22 cellular contexts compared by ENCODE assay signal in genomic region chr20:51223163-51223562, GRCh38.
DNase-seq lines count a peak whose midpoint lies in the region; ATAC-seq, FAIRE-seq and TF ChIP-seq lines count a peak whose summit lies in the region.
"Had no signal": no experiment of that assay in that cellular context is flagged by ENCODE, and none has a peak within 500 bp of the region (broad histone marks: within the 10 kb centered on the region; RNA-seq: fewer than 3 reads in every experiment).

No MANE protein-coding gene starts in this region.

- H3K79me1 ChIP-seq in H1 (ENCODE audit: low read depth, low read length) (no peaks in the 10 kb centered on the region), mesendoderm (ENCODE audit: low read length) (no peaks in the 10 kb centered on the region)

- H4K20me1 ChIP-seq in GM23338 (replicated peaks; ENCODE audit: insufficient read depth) (no peaks in the 10 kb centered on the region), H1 (replicated peaks in 1 of 2; ENCODE audit: control insufficient read depth in 1 of 2, insufficient read depth in 2 of 2, low read length in 2 of 2) (no peaks in the 10 kb centered on the region)
- H4K20me1 ChIP-seq: BLaER1 had no signal

- 0 out of 2 replicates have a peak overlapping the region, but pooled peaks have one; percentile 1 for H2AFZ ChIP-seq in GM23338
- no peak overlapping the region for H2AFZ ChIP-seq in H1 (ENCODE audit: low read length)
- peak overlapping the region; percentile 55 for H2AFZ ChIP-seq in neuron (ENCODE audit: low read depth, low read length)

- no peak overlapping the region for H2BK5ac ChIP-seq in H1 (ENCODE audit: low read depth, low read length)
- no peak overlapping the region for H2BK5ac ChIP-seq in mesendoderm (ENCODE audit: low read length)

- no peak overlapping the region for H3K9ac ChIP-seq in H1 (replicated peaks in 1 of 4; ENCODE audit: extremely low read depth in 1 of 4, low read depth in 3 of 4, low read length in 3 of 4)
- H3K9ac ChIP-seq in mesendoderm (ENCODE audit: low read length): no peak overlapping the region
- H3K9ac ChIP-seq: BLaER1 had no signal

- POLR2A ChIA-PET in H1 (lab: Charles Lee; ENCODE audit: partially characterized antibody): interaction anchor here (1.1 to 2.4 kb wide), 6 partner anchors 10 to 84 kb away, joined by 3 to 13 read pairs (median 6); no protein-coding TSS in a partner anchor

- H3K56ac ChIP-seq in H1 (replicated peaks; ENCODE audit: insufficient read length, low read depth, low read length) (no peak overlapping the region), mesendoderm (ENCODE audit: low read length) (peak overlapping the region; percentile 40)

- H3K27me3 ChIP-seq in GM23338 (ENCODE audit: insufficient read depth) (peaks cover 7% of the 10 kb centered on the region), H1 (replicated peaks in 1 of 4; ENCODE audit: control insufficient read depth in 3 of 4, extremely low read depth in 1 of 4, insufficient read depth in 3 of 4, low read length in 3 of 4) (peaks cover 0 to 6% (median under 1%) of the 10 kb centered on the region in 4 experiments; a peak in 3 of 7 replicates), mesendoderm (ENCODE audit: insufficient read depth, low read length, poor library complexity) (no peaks in the 10 kb centered on the region), neuron (ENCODE audit: insufficient read depth, low read length) (no peaks in the 10 kb centered on the region)

- no peak for TF ChIP-seq EP300 in H1 (IDR thresholded peaks at IDR 0.05; ENCODE audit: borderline replicate concordance in 1 of 2, low read depth in 2 of 2, low read length in 2 of 2)

- TF ChIP-seq POLR2A in H1 (IDR thresholded peaks at IDR 0.05; ENCODE audit: control extremely low read depth in 1 of 2, low read depth in 2 of 2, low read length in 2 of 2) (no peak), erythroblast (IDR thresholded peaks at IDR 0.05; ENCODE audit: low read length) (no peak)

- H3K4me1 ChIP-seq in GM23338 (ENCODE audit: insufficient read depth): peaks cover 32% of the 10 kb centered on the region
- peaks cover 2 to 11% (median 3%) of the 10 kb centered on the region in 4 experiments; a peak in 5 of 7 replicates for H3K4me1 ChIP-seq in H1 (replicated peaks in 1 of 4; ENCODE audit: control insufficient read depth in 3 of 4, insufficient read depth in 4 of 4, low read length in 3 of 4)
- H3K4me1 ChIP-seq in mesendoderm (ENCODE audit: control insufficient read depth, low read depth, low read length): peaks cover 19% of the 10 kb centered on the region
- peaks cover 24% of the 10 kb centered on the region for H3K4me1 ChIP-seq in neuron (ENCODE audit: insufficient read depth, low read length)
- H3K4me1 ChIP-seq: BLaER1 had no signal

- H3K4me2 ChIP-seq in GM23338 (no peak overlapping the region), H1 (ENCODE audit: insufficient read depth in 1 of 2, low read depth in 2 of 2, low read length in 2 of 2) (no peak overlapping the region; a peak in 1 of 4 replicates), mesendoderm (ENCODE audit: low read length) (no peak overlapping the region)
- H3K4me2 ChIP-seq: BLaER1 had no signal

- H4K91ac ChIP-seq in H1 (replicated peaks; ENCODE audit: insufficient read length, low read length): no peak overlapping the region

- H3K27ac Mint-ChIP-seq in GM23338: no peak overlapping the region
- H3K27ac Mint-ChIP-seq: B cell; CD4-positive, CD25-positive, alpha-beta regulatory T cell; CD8-positive, alpha-beta T cell had no signal

- H3K14ac ChIP-seq in H1 (ENCODE audit: insufficient read length): no peak overlapping the region

- no peaks in the 10 kb centered on the region for H3K79me2 ChIP-seq in GM23338 (replicated peaks; ENCODE audit: insufficient read depth)
- no peaks in the 10 kb centered on the region for H3K79me2 ChIP-seq in H1 (ENCODE audit: control insufficient read depth in 1 of 2, insufficient read depth in 2 of 2, low read length in 2 of 2)
- no peaks in the 10 kb centered on the region for H3K79me2 ChIP-seq in mesendoderm (ENCODE audit: control insufficient read depth, insufficient read depth, low read length)

- peaks cover 22% of the 10 kb centered on the region for H3K9me3 Mint-ChIP-seq in GM23338
- H3K9me3 Mint-ChIP-seq: CD8-positive, alpha-beta T cell had no signal

- H3K18ac ChIP-seq in H1 (ENCODE audit: extremely low read depth, low read length) (no peak overlapping the region), mesendoderm (ENCODE audit: low read length) (no peak overlapping the region)

- no peaks in the 10 kb centered on the region for H3K36me3 ChIP-seq in GM23338 (ENCODE audit: insufficient read depth)
- H3K36me3 ChIP-seq in H1 (ENCODE audit: control insufficient read depth in 2 of 4, insufficient read depth in 4 of 4, low read length in 3 of 4): no peaks in the 10 kb centered on the region
- no peaks in the 10 kb centered on the region for H3K36me3 ChIP-seq in mesendoderm (ENCODE audit: control insufficient read depth, insufficient read depth, low read length)
- no peaks in the 10 kb centered on the region for H3K36me3 ChIP-seq in neuron (ENCODE audit: insufficient read depth, low read length)
- H3K36me3 ChIP-seq: BLaER1 had no signal

- ATAC-seq in GM23338: no peak
- ATAC-seq: CD8-positive, alpha-beta T cell had no signal

- H3K23ac ChIP-seq in H1 (ENCODE audit: insufficient read length): no peak overlapping the region
- no peak overlapping the region for H3K23ac ChIP-seq in mesendoderm (ENCODE audit: low read length)

- H3K4me3 ChIP-seq in GM23338: no peak overlapping the region
- no peak overlapping the region for H3K4me3 ChIP-seq in H1 (ENCODE audit: extremely low read depth in 1 of 4, insufficient read depth in 2 of 4, low read depth in 3 of 4, low read length in 4 of 4)
- no peak overlapping the region for H3K4me3 ChIP-seq in mesendoderm (ENCODE audit: low read length)
- no peak overlapping the region for H3K4me3 ChIP-seq in neuron (ENCODE audit: low read length)
- H3K4me3 ChIP-seq: BLaER1 had no signal

- no peak for FAIRE-seq in H1 (lab: Jason Lieb, UNC)
- FAIRE-seq: A204.1, G401.6, GM12892 had no signal

- H3K4me1 Mint-ChIP-seq in GM23338: peaks cover 33% of the 10 kb centered on the region

- H2BK20ac ChIP-seq in H1 (ENCODE audit: low read length): no peak overlapping the region

- H3K27ac ChIP-seq in GM23338 (ENCODE audit: low read depth) (no peak overlapping the region), H1 (ENCODE audit: low read depth, low read length) (no peak overlapping the region), mesendoderm (ENCODE audit: low read depth, low read length) (peak overlapping the region; percentile 16)
- H3K27ac ChIP-seq: 22Rv1, BLaER1 had no signal

- no peak overlapping the region for H3K4me3 Mint-ChIP-seq in GM23338
- H3K4me3 Mint-ChIP-seq: B cell; CD4-positive, CD25-positive, alpha-beta regulatory T cell; CD8-positive, alpha-beta T cell had no signal

- H2BK12ac ChIP-seq in H1 (ENCODE audit: low read depth, low read length): peak overlapping the region; percentile 4; the same call in 1 of the 2 replicates

- H3K9me3 ChIP-seq in H1 (ENCODE audit: insufficient read depth in 2 of 2, low read depth in 1 of 2, low read length in 1 of 2): peaks cover 0 to under 1% of the 10 kb centered on the region in 2 experiments; a peak in 1 of 4 replicates
- H3K9me3 ChIP-seq in neuron (ENCODE audit: low read length): peaks cover 2% of the 10 kb centered on the region

- H2BK15ac ChIP-seq in H1 (ENCODE audit: low read length) (no peak overlapping the region), mesendoderm (replicated peaks; ENCODE audit: low read depth) (no peak overlapping the region)

- H2AK5ac ChIP-seq in H1 (ENCODE audit: low read depth, low read length) (no peak overlapping the region), mesendoderm (ENCODE audit: low read length) (no peak overlapping the region)

- TF ChIP-seq CTCF in GM23338 (conservative IDR thresholded peaks at IDR 0.05; ENCODE audit: low read depth in 2 of 2) (no peak), H1 (IDR thresholded peaks at IDR 0.05; ENCODE audit: control extremely low read depth in 1 of 3, insufficient read depth in 1 of 3, low read depth in 1 of 3, low read length in 3 of 3) (no peak)

- H2BK120ac ChIP-seq in H1 (replicated peaks; ENCODE audit: low read depth, low read length) (no peak overlapping the region), mesendoderm (ENCODE audit: low read depth, low read length) (no peak overlapping the region)

- H4K8ac ChIP-seq in H1 (ENCODE audit: extremely low read depth, insufficient read depth, low read length): no peak overlapping the region
- H4K8ac ChIP-seq in mesendoderm (ENCODE audit: low read depth, low read length): no peak overlapping the region

- H4K5ac ChIP-seq in H1 (ENCODE audit: insufficient read length, low read depth, low read length) (no peak overlapping the region), mesendoderm (ENCODE audit: low read length) (no peak overlapping the region)

- H3K36me3 Mint-ChIP-seq in GM23338 (ENCODE audit: low read depth): peaks cover 9% of the 10 kb centered on the region; the same call in 2 of the 3 replicates
- H3K36me3 Mint-ChIP-seq: CD4-positive, CD25-positive, alpha-beta regulatory T cell; CD8-positive, alpha-beta T cell had no signal

- 79% methylated on average over 8 of the region's 8 CpGs; no CpG with 5 or more reads in 1 of the 2 experiments for WGBS in H1 (ENCODE audit: extremely low coverage in 1 of 2, insufficient coverage in 1 of 2, insufficient read length in 1 of 2, insufficient replicate concordance in 2 of 2, low coverage in 1 of 2, low lambda C conversion rate in 2 of 2, missing lambda C conversion rate in 1 of 2), 2 experiments
- no CpG with 5 or more reads among the region's 8 CpGs for WGBS in mesendoderm (ENCODE audit: extremely low coverage, insufficient coverage, low lambda C conversion rate)

- TF ChIP-seq RAD21 in H1 (IDR thresholded peaks at IDR 0.05 in 1 of 2, conservative IDR thresholded peaks at IDR 0.05 in 1 of 2; ENCODE audit: low read depth in 2 of 2, low read length in 2 of 2): no peak

- CTCF ChIA-PET in H1 (lab: Charles Lee; ENCODE audit: partially characterized antibody): interaction anchor here (1.3 to 2.6 kb wide), 2 partner anchors 85 to 180 kb away, joined by 3 to 12 read pairs; no protein-coding TSS in a partner anchor

- peaks cover 12% of the 10 kb centered on the region; the same call in 1 of the 2 replicates for H3K9me2 ChIP-seq in GM23338 (ENCODE audit: insufficient read depth)

- 0 out of 2 replicates have a peak, but pooled peaks cover 2% of the 10 kb centered on the region for H3K23me2 ChIP-seq in H1 (ENCODE audit: low read depth, low read length)

- no peak for DNase-seq in GM23338 (ENCODE audit: low spot score)
- no peak for DNase-seq in H1 (ENCODE audit: low read depth in 1 of 2, low spot score in 2 of 2)
- DNase-seq in mesendoderm: peak; percentile 32
- DNase-seq in activated effector memory CD4-positive, alpha-beta T cell treated with anti-CD3 and anti-CD28 coated beads, Interleukin-2, amount 50 U/mL, for 16 hours: no peak
- no peak for DNase-seq in NCI-H1048 (lab: John Stamatoyannopoulos, UW)
- DNase-seq in erythroblast (lab: John Stamatoyannopoulos, UW): no peak
- no peak for DNase-seq in NK-92 treated with Interleukin-12 subunit alpha and Interleukin-12 subunit beta, amount 100 ng/mL, for 24 hours (lab: John Stamatoyannopoulos, UW)
- DNase-seq: Caco-2; CD4-positive, CD25-positive, alpha-beta regulatory T cell; CD8-positive, alpha-beta T cell; DMS153; DND-41; GOT3; H7; HCEC 1CT had no signal

- no peaks in the 10 kb centered on the region for H3F3A ChIP-seq in GM23338 (replicated peaks; ENCODE audit: low read depth)

- peaks cover 12% of the 10 kb centered on the region for H3K27me3 Mint-ChIP-seq in GM23338 (ENCODE audit: insufficient read depth, low read depth, poor library complexity)

- no peak overlapping the region for H3K4ac ChIP-seq in H1 (replicated peaks; ENCODE audit: insufficient read length, low read depth, low read length)
- H3K4ac ChIP-seq in mesendoderm (ENCODE audit: low read depth, low read length): peak overlapping the region; percentile 18
